Comparison of ENCODE assay signal across 2 cellular contexts in genomic region chr1:1037366-1038327, GRCh38.
TF ChIP-seq lines count a peak whose summit lies in the region.

No MANE protein-coding gene starts in this region.

TF ChIP-seq in HCT116, 20 proteins besides CTCF, POLR2A, EP300 and RAD21:
- TF ChIP-seq CBX3 (IDR thresholded peaks at IDR 0.05; ENCODE audit: low read depth) (no peak), ZBTB33 (IDR thresholded peaks at IDR 0.05; ENCODE audit: extremely low read depth, insufficient replicate concordance, low read length) (no peak), SIN3A (IDR thresholded peaks at IDR 0.05; ENCODE audit: low read depth) (no peak), CEBPB (IDR thresholded peaks at IDR 0.05; ENCODE audit: low read depth) (no peak), ATF3 (IDR thresholded peaks at IDR 0.05) (no peak), FOSL1 (IDR thresholded peaks at IDR 0.05; ENCODE audit: low read depth) (no peak), EZH2 (IDR thresholded peaks at IDR 0.05) (no peak), ELF1 (IDR thresholded peaks at IDR 0.05; ENCODE audit: borderline replicate concordance, low read depth) (no peak), EGR1 (IDR thresholded peaks at IDR 0.05; ENCODE audit: low read depth) (no peak), ZNF274 (IDR thresholded peaks at IDR 0.05; ENCODE audit: low read depth, low read length) (no peak), JUND (IDR thresholded peaks at IDR 0.05) (no peak), POLR2AphosphoS5 (IDR thresholded peaks at IDR 0.05; ENCODE audit: low read depth, low read length) (no peak), ZFX (IDR thresholded peaks at IDR 0.05) (no peak), REST (IDR thresholded peaks at IDR 0.05; ENCODE audit: low read depth) (no peak), SP1 (IDR thresholded peaks at IDR 0.05; ENCODE audit: low read depth) (no peak), EZH2phosphoT487 (IDR thresholded peaks at IDR 0.05; ENCODE audit: borderline replicate concordance) (no peak), SRF (IDR thresholded peaks at IDR 0.05; ENCODE audit: low read depth) (no peak), MAX (IDR thresholded peaks at IDR 0.05) (no peak), YY1 (IDR thresholded peaks at IDR 0.05; ENCODE audit: extremely low read depth, insufficient replicate concordance, low read depth, low read length) (no peak), TCF7L2 (IDR thresholded peaks at IDR 0.05; ENCODE audit: borderline replicate concordance, extremely low read depth, insufficient read depth, insufficient read length) (no peak)

TF ChIP-seq in H1, 55 proteins besides CTCF, POLR2A, EP300 and RAD21:
- TF ChIP-seq RNF2 (IDR thresholded peaks at IDR 0.05; ENCODE audit: borderline replicate concordance, low read depth, low read length, missing control alignments, poor library complexity, severe bottlenecking): no peak
- TF ChIP-seq SP1 (IDR thresholded peaks at IDR 0.05; ENCODE audit: low read depth, low read length): no peak
- TF ChIP-seq SP4 (IDR thresholded peaks at IDR 0.05; ENCODE audit: low read length): no peak
- TF ChIP-seq ATF3 (IDR thresholded peaks at IDR 0.05; ENCODE audit: insufficient read depth, low read depth, low read length): no peak
- no peak for TF ChIP-seq ASH2L (IDR thresholded peaks at IDR 0.05; ENCODE audit: low read length)
- no peak for TF ChIP-seq RFX5 (IDR thresholded peaks at IDR 0.05; ENCODE audit: borderline replicate concordance, low read depth, low read length)
